1 cellular context compared by ENCODE assay signal in the genomic region with DNA sequence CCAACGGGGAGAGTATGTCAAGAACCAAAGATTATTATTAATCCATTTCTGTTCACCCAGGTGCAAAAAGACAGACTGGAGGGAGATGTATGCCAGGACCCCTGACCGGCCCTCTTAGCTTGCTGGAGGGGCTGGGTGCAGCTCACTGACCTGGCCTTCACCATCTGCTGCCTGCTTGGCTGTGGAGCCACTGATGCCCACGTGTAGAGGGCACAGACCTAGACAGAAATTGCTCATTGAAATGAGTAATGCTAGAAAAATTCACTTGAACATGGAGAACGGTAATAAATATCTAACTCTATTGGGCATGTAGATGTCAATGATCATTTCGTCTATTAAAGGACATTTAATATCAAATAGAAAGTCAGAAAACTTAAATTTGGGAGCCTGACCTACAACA.
TF ChIP-seq lines count a peak whose summit lies in the region.

No MANE protein-coding gene starts in this region.

TF ChIP-seq in SK-N-SH treated with all-trans-retinoic acid at 6 μM for 48 hours, 23 proteins besides CTCF, POLR2A, EP300 and RAD21 (continued from another document):
- TF ChIP-seq, protein P1, sequence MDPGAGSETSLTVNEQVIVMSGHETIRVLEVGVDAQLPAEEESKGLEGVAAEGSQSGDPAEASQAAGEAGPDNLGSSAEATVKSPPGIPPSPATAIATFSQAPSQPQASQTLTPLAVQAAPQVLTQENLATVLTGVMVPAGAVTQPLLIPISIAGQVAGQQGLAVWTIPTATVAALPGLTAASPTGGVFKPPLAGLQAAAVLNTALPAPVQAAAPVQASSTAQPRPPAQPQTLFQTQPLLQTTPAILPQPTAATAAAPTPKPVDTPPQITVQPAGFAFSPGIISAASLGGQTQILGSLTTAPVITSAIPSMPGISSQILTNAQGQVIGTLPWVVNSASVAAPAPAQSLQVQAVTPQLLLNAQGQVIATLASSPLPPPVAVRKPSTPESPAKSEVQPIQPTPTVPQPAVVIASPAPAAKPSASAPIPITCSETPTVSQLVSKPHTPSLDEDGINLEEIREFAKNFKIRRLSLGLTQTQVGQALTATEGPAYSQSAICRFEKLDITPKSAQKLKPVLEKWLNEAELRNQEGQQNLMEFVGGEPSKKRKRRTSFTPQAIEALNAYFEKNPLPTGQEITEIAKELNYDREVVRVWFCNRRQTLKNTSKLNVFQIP (CRISPR knock-in tag; IDR thresholded peaks at IDR 0.05; ENCODE audit: borderline replicate concordance, low read depth): no peak
- TF ChIP-seq PPARA (CRISPR knock-in tag; IDR thresholded peaks at IDR 0.05; ENCODE audit: borderline replicate concordance): no peak
- no peak for TF ChIP-seq ZFP3 (CRISPR knock-in tag; IDR thresholded peaks at IDR 0.05)
- no peak for TF ChIP-seq RARB (CRISPR knock-in tag; IDR thresholded peaks at IDR 0.05)
- TF ChIP-seq ZNF70 (CRISPR knock-in tag; IDR thresholded peaks at IDR 0.05): no peak
- no peak for TF ChIP-seq GLIS3 (CRISPR knock-in tag; IDR thresholded peaks at IDR 0.05)
- TF ChIP-seq, protein P2, sequence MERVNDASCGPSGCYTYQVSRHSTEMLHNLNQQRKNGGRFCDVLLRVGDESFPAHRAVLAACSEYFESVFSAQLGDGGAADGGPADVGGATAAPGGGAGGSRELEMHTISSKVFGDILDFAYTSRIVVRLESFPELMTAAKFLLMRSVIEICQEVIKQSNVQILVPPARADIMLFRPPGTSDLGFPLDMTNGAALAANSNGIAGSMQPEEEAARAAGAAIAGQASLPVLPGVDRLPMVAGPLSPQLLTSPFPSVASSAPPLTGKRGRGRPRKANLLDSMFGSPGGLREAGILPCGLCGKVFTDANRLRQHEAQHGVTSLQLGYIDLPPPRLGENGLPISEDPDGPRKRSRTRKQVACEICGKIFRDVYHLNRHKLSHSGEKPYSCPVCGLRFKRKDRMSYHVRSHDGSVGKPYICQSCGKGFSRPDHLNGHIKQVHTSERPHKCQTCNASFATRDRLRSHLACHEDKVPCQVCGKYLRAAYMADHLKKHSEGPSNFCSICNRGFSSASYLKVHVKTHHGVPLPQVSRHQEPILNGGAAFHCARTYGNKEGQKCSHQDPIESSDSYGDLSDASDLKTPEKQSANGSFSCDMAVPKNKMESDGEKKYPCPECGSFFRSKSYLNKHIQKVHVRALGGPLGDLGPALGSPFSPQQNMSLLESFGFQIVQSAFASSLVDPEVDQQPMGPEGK (CRISPR knock-in tag; IDR thresholded peaks at IDR 0.05; ENCODE audit: borderline replicate concordance): no peak
- no peak for TF ChIP-seq ZC3H10 (CRISPR knock-in tag; IDR thresholded peaks at IDR 0.05)
- no peak for TF ChIP-seq CSDC2 (CRISPR knock-in tag; IDR thresholded peaks at IDR 0.05)
- no peak for TF ChIP-seq ZNF565 (CRISPR knock-in tag; conservative IDR thresholded peaks at IDR 0.05; ENCODE audit: low read depth)
